ENCODE assay signal across 13 cellular contexts in genomic region chr13:51826606-51827005, GRCh38. TPM values are rescaled to one million over a fixed set of nuclear protein-coding genes. Genes with fewer than 3 reads are reported as not detected.
DNase-seq lines count a peak whose midpoint lies in the region; ATAC-seq and TF ChIP-seq lines count a peak whose summit lies in the region.
"Had no signal": no experiment of that assay in that cellular context is flagged by ENCODE, and none has a peak within 500 bp of the region (broad histone marks: within the 10 kb centered on the region; RNA-seq: fewer than 3 reads in every experiment).

No MANE protein-coding gene starts in this region.

- intact Hi-C loops in CD14-positive monocyte (cut with micrococcal nuclease), result loop anchor here in 1 of 2 donors (10.0 kb wide), 1 partner anchor 188 kb away; the partner anchor contains the start of genes ALG11 and ATP7B

- H3K9me3 Mint-ChIP-seq in CD14-positive monocyte (no peaks in the 10 kb centered on the region), immature natural killer cell (no peaks in the 10 kb centered on the region)
- H3K9me3 Mint-ChIP-seq: nephron had no signal

- H3K27ac ChIP-seq in adipose tissue (ENCODE audit: low read depth, low read length), result peak overlapping the region; percentile 75
- H3K27ac ChIP-seq: C4-2B had no signal

- H3K27ac Mint-ChIP-seq in CD14-positive monocyte (peak overlapping the region; percentile 90 to 98 (median 96)), immature natural killer cell (peak overlapping the region in 1 of 6 donors; percentile 89)

- ATAC-seq in GM21515 (IDR thresholded peaks at IDR 0.05; ENCODE audit: unreplicated experiment) (no peak), HG03135 (IDR thresholded peaks at IDR 0.05; ENCODE audit: unreplicated experiment) (no peak)

- 25 to 68% (median 35%) methylated on average over 7 of the region's 7 CpGs for WGBS in adipose tissue, 3 donors

- H3K27me3 Mint-ChIP-seq in CD14-positive monocyte (ENCODE audit: low read depth in 3 of 3) (no peaks in the 10 kb centered on the region), immature natural killer cell (ENCODE audit: low read depth in 3 of 3) (peaks cover 4% of the 10 kb centered on the region in 3 donors)

- H3K4me3 Mint-ChIP-seq in CD14-positive monocyte, result no peak overlapping the region
- peak overlapping the region in 3 of 5 donors; percentile 12 to 45 (median 26) for H3K4me3 Mint-ChIP-seq in immature natural killer cell
- H3K4me3 Mint-ChIP-seq: nephron had no signal

- no peak for TF ChIP-seq CTCF in CD14-positive monocyte (IDR thresholded peaks at IDR 0.05)

- DNase-seq in CD14-positive monocyte (ENCODE audit: low spot score) (no peak), Kasumi-1 (lab: John Stamatoyannopoulos, UW) (peak; percentile 44 to 65), immature natural killer cell (no peak), DMS53 (lab: John Stamatoyannopoulos, UW) (no peak), ecto neural progenitor cell (ENCODE audit: low spot score) (no peak)
- DNase-seq: activated CD4-positive, CD25-positive, alpha-beta regulatory T cell; amniotic stem cell; NCI-H2081 had no signal

- no peaks in the 10 kb centered on the region for H3K36me3 Mint-ChIP-seq in CD14-positive monocyte
- H3K36me3 Mint-ChIP-seq in immature natural killer cell, result no peaks in the 10 kb centered on the region

- H3K4me1 Mint-ChIP-seq in CD14-positive monocyte (peaks cover 92% of the 10 kb centered on the region), immature natural killer cell (peaks cover 51 to 53% of the 10 kb centered on the region in 2 donors)

RNA-seq across cellular contexts. Expression of gene TMEM272, which starts 18.4 kb away (rescaled TPM):
- not detected for polyA plus RNA-seq in CD14-positive monocyte
- under 1 TPM in 2 of 3 donors, not detected in 1; 0.02 to 0.03 TPM for polyA plus RNA-seq in adipose tissue
- polyA plus RNA-seq in immature natural killer cell, result not detected

RNA-seq across cellular contexts. Expression of gene DHRS12, which starts 22.6 kb away (rescaled TPM):
- polyA plus RNA-seq in CD14-positive monocyte, result 10 to 100 TPM; 20.0 to 20.2 TPM
- polyA plus RNA-seq in adipose tissue, result 10 to 100 TPM; 21.1 to 24.1 (median 21.9) TPM
- polyA plus RNA-seq in immature natural killer cell, result 10 to 100 TPM in 2 of 3 donors, 1 to 10 TPM in 1; 9.7 to 11.4 (median 11.3) TPM

RNA-seq across cellular contexts. Expression of gene CCDC70, which starts 35.2 kb away (rescaled TPM):
- not detected for polyA plus RNA-seq in CD14-positive monocyte
- polyA plus RNA-seq in adipose tissue, result not detected
- polyA plus RNA-seq in immature natural killer cell, result not detected

Comparison
In these comparisons a context has a peak if more than half of its experiments do, and no peak if none do; other contexts are left out.
1. DNase-seq: peak in Kasumi-1 (2 of 2); none in CD14-positive monocyte (single experiment), immature natural killer cell (0 of 3), DMS53 (single experiment) and ecto neural progenitor cell (single experiment).
2. H3K4me3 Mint-ChIP-seq: peak in immature natural killer cell (3 of 5); none in CD14-positive monocyte (0 of 2).